Comparison of ENCODE assay signal across 22 cellular contexts in the genomic region with DNA sequence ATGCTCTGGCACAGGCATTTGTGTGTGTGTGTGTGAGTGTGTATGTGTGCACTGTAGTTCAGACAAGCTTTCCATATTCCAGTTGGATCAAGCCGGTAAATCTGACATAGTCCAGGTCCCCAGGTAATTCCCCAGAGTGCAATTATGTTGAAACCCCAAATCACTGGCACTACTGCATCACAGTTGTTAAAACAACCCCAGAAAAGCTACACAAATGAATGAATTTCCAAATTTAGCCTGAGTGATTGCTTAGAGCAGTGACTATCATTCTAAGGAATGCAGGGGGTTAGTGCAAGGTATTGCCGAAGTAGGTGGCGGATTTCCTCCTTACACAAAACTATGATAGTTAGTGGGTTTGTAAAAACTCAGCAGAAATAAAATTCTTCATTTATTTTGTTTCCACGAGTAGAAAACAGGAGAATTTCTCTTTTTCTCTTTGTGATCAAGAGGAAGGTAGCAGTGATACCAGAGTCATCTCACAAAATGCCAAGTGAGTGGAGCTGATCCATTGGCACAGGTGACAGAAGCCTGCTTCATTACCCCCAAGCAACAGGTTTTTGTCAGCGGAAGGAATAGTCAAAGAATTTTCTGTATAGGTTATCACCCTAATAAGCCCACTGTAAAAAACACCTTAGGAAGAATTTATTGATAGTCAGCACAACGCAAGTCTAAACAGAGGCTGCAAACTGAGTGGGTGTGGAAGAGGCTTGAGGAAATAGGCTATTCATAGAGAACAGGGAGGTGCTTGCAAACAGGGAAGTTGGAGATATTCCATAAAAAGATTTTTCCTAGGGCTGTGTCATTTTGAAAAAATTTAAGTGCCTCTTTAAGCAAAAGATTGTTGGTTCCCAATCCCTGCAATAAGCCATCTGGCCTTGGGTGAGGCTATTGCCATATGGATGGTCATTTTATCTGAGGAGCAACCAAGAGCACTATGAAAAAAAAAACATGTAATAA.
DNase-seq lines count a peak whose midpoint lies in the region; TF ChIP-seq lines count a peak whose summit lies in the region.
"Had no signal": no experiment of that assay in that cellular context is flagged by ENCODE, and none has a peak within 500 bp of the region (broad histone marks: within the 10 kb centered on the region; RNA-seq: fewer than 3 reads in every experiment).

No MANE protein-coding gene starts in this region.

- H2BK120ac ChIP-seq in trophoblast cell (ENCODE audit: insufficient read depth, low read length, poor library complexity), result no peak overlapping the region

- CTCF ChIA-PET in RWPE1 (lab: Yijun Ruan, JAX), result interaction anchor here (0.7 kb wide), 1 partner anchor 307 kb away, joined by 3 read pairs; no protein-coding TSS in a partner anchor
- CTCF ChIA-PET in GM10248 (lab: Yijun Ruan, JAX), result interaction anchor here (1.2 to 2.1 kb wide), 2 partner anchors 8 to 14 kb away, joined by 3 to 5 read pairs; no protein-coding TSS in a partner anchor

- no peaks in the 10 kb centered on the region for H3K36me3 ChIP-seq in trophoblast cell (ENCODE audit: control insufficient read depth in 1 of 2, insufficient read depth in 2 of 2, low read length in 2 of 2)
- H3K36me3 ChIP-seq: colonic mucosa had no signal

- H3K4me1 ChIP-seq in trophoblast cell (ENCODE audit: control insufficient read depth in 1 of 2, insufficient read depth in 2 of 2, low read length in 2 of 2), result peaks cover 0 to 4% of the 10 kb centered on the region in 2 experiments
- H3K4me1 ChIP-seq: colonic mucosa had no signal

- H3K4me3 ChIP-seq in fibroblast of mammary gland (ENCODE audit: control insufficient read depth, low read depth, low read length) (no peak overlapping the region), trophoblast cell (ENCODE audit: low read depth, low read length) (no peak overlapping the region)
- H3K4me3 ChIP-seq: colonic mucosa, hepatocyte had no signal

- H3K4ac ChIP-seq in trophoblast cell (ENCODE audit: low read depth, low read length), result no peak overlapping the region

- H3K23ac ChIP-seq in trophoblast cell (ENCODE audit: low read length), result no peak overlapping the region

- H4K8ac ChIP-seq in trophoblast cell (ENCODE audit: low read depth, low read length), result no peak overlapping the region

- H3K18ac ChIP-seq in trophoblast cell (ENCODE audit: low read length), result no peak overlapping the region

- no peak overlapping the region for H4K12ac ChIP-seq in trophoblast cell (ENCODE audit: low read depth, low read length)

- peak overlapping the region; percentile 78 for H3K27ac ChIP-seq in RWPE1
- peak overlapping the region; percentile 53 for H3K27ac ChIP-seq in trophoblast cell (ENCODE audit: low read depth, low read length)
- H3K27ac ChIP-seq: colonic mucosa, hepatocyte, KMS-11, VCaP had no signal

- no peak overlapping the region for H3K14ac ChIP-seq in trophoblast cell (ENCODE audit: low read length)

- no peaks in the 10 kb centered on the region for H3K79me1 ChIP-seq in trophoblast cell (ENCODE audit: low read length)

- POLR2A ChIA-PET in RWPE1 (lab: Yijun Ruan, JAX; ENCODE audit: low non-redundant PET), result no interaction called here
- POLR2A ChIA-PET in GM10248 (lab: Yijun Ruan, JAX), result no interaction called here

- H3K9me3 ChIP-seq in trophoblast cell (ENCODE audit: insufficient read depth, low read depth, low read length), result no peaks in the 10 kb centered on the region
- H3K9me3 ChIP-seq: colonic mucosa had no signal

- no peak overlapping the region for H2BK12ac ChIP-seq in trophoblast cell (ENCODE audit: low read length)

- H3K27me3 ChIP-seq in trophoblast cell (ENCODE audit: insufficient read depth, low read length), result no peaks in the 10 kb centered on the region
- H3K27me3 ChIP-seq: colonic mucosa, hepatocyte had no signal

- H2AFZ ChIP-seq in trophoblast cell (ENCODE audit: insufficient read depth, low read length, poor library complexity), result no peak overlapping the region
- H2AFZ ChIP-seq: hepatocyte had no signal

- DNase-seq in GM04504 (ENCODE audit: low read depth) (peak; percentile 19), RWPE1 (ENCODE audit: low spot score) (peak; percentile 90), fibroblast of mammary gland (ENCODE audit: low read depth) (peak; percentile 65), trophoblast cell (peak in 1 of 2 donors; percentile 23), GM10248 (ENCODE audit: extremely low spot score) (no peak), Kasumi-1 (lab: John Stamatoyannopoulos, UW) (no peak), epidermal melanocyte (ENCODE audit: insufficient read length, low spot score) (no peak)
- DNase-seq in activated T-cell treated with anti-CD3 and anti-CD28 coated beads, Interleukin-2, amount 50 U/mL, for 48 hours, result no peak
- DNase-seq: activated CD8-positive, alpha-beta T cell treated with anti-CD3 and anti-CD28 coated beads for 36 hours; amygdala; Calu3; colonic mucosa; erythroblast; naive B cell; NCI-H146; NCI-H446 treated with DMSO at 0.1 percent for 48 hours; OCI-M1; small intestine; SW 1271 had no signal

- H3K9ac ChIP-seq in trophoblast cell (ENCODE audit: low read length), result no peak overlapping the region
- H3K9ac ChIP-seq: KMS-11 had no signal

- peak overlapping the region; percentile 38 for H3K4me2 ChIP-seq in trophoblast cell (ENCODE audit: low read length)
- H3K4me2 ChIP-seq: hepatocyte, KMS-11 had no signal

- no peaks in the 10 kb centered on the region for H3K79me2 ChIP-seq in trophoblast cell (ENCODE audit: control insufficient read depth, insufficient read depth, low read length, poor library complexity)
- H3K79me2 ChIP-seq: hepatocyte had no signal

- H4K91ac ChIP-seq in trophoblast cell (ENCODE audit: low read depth, low read length), result no peak overlapping the region

- no CpG with 5 or more reads among the region's 6 CpGs for WGBS in trophoblast cell (ENCODE audit: extremely low coverage, insufficient coverage, insufficient read length)

- H2AK5ac ChIP-seq in trophoblast cell (ENCODE audit: low read length), result no peak overlapping the region

- no peak overlapping the region for H2BK5ac ChIP-seq in trophoblast cell (ENCODE audit: low read depth, low read length, poor library complexity)

- TF ChIP-seq CTCF in RWPE1 (conservative IDR thresholded peaks at IDR 0.05; ENCODE audit: low read depth), result no peak; the same call in 1 of the 2 replicates
- no peak for TF ChIP-seq CTCF in fibroblast of mammary gland (conservative IDR thresholded peaks at IDR 0.05; ENCODE audit: control insufficient read depth, insufficient read depth, low read depth, low read length)
- TF ChIP-seq CTCF in GM10248 (IDR thresholded peaks at IDR 0.05; ENCODE audit: control extremely low read depth, extremely low read depth, low read depth, missing control alignments), result no peak

Comparison
In these comparisons a context has a peak if more than half of its experiments do, and no peak if none do; other contexts are left out.
1. DNase-seq: peak in GM04504 (single experiment), RWPE1 (single experiment) and fibroblast of mammary gland (single experiment); none in GM10248 (single experiment), activated T-cell treated with anti-CD3 and anti-CD28 coated beads, Interleukin-2, amount 50 U/mL, for 48 hours (0 of 2), Kasumi-1 (0 of 2) and epidermal melanocyte (single experiment).